16 cellular contexts compared by ENCODE assay signal in the genomic region with DNA sequence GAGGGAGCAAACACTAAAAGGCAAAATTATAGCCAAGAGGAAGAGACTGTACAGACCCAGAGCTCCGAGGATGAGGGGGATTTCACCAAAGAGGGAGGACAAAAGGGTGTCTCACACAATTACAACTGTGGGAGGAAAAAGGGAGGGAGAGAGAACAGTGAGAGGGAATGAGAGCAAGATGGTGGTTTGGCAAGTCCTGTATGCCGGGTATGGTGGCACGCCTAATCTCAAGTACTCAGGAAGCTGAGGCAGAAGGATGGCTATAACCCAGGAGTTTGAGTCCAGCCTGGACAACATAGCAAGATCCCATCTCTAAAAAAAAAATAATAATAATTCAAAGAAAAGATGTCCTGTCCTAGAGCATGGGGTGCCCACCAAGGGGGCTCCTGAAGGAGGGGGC.
"Had no signal": no experiment of that assay in that cellular context is flagged by ENCODE, and none has a peak within 500 bp of the region (broad histone marks: within the 10 kb centered on the region; RNA-seq: fewer than 3 reads in every experiment).

No MANE protein-coding gene starts in this region.

- H3K27ac Mint-ChIP-seq: activated CD4-positive, alpha-beta T cell treated with anti-CD3 and anti-CD28 coated beads, Interleukin-2, amount 10 ng/mL, durations not matched to agents 7 days and 5 days; activated T-cell treated with anti-CD3 and anti-CD28 coated beads, Interleukin-2, amount 50 U/mL, for 72 hours; stimulated activated memory B cell treated with anti-CD40 and anti-IgM and Interleukin-4, amounts not matched to agents 10 μg/mL and 1 μg/mL and 100 μg/mL, for 72 hours had no signal

- H3K36me3 ChIP-seq: ovary had no signal

- H3K27ac ChIP-seq: esophagus muscularis mucosa, ovary, tibial artery had no signal

- H3K9me3 Mint-ChIP-seq: activated CD4-positive, alpha-beta T cell treated with anti-CD3 and anti-CD28 coated beads, Interleukin-2, amount 10 ng/mL, durations not matched to agents 7 days and 5 days; activated T-cell treated with anti-CD3 and anti-CD28 coated beads, Interleukin-2, amount 50 U/mL, for 72 hours; neural crest cell; stimulated activated memory B cell treated with anti-CD40 and anti-IgM and Interleukin-4, amounts not matched to agents 10 μg/mL and 1 μg/mL and 100 μg/mL, for 72 hours had no signal

- H3K4me3 ChIP-seq: esophagus muscularis mucosa, ovary, tibial artery had no signal

- H3K4me3 Mint-ChIP-seq: activated CD4-positive, alpha-beta T cell treated with anti-CD3 and anti-CD28 coated beads, Interleukin-2, amount 10 ng/mL, durations not matched to agents 7 days and 5 days; activated T-cell treated with anti-CD3 and anti-CD28 coated beads, Interleukin-2, amount 50 U/mL, for 72 hours; neural crest cell; stimulated activated memory B cell treated with anti-CD40 and anti-IgM and Interleukin-4, amounts not matched to agents 10 μg/mL and 1 μg/mL and 100 μg/mL, for 72 hours had no signal

- ATAC-seq: activated T-cell treated with anti-CD3 and anti-CD28 coated beads, Interleukin-2, amount 50 U/mL, for 72 hours; stimulated activated memory B cell treated with anti-CD40 and anti-IgM and Interleukin-4, amounts not matched to agents 10 μg/mL and 1 μg/mL and 100 μg/mL, for 72 hours had no signal

- DNase-seq: activated CD4-positive, alpha-beta T cell treated with anti-CD3 and anti-CD28 coated beads, Interleukin-2, amount 10 ng/mL, durations not matched to agents 7 days and 5 days; activated CD4-positive, CD25-positive, alpha-beta regulatory T cell; activated CD8-positive, alpha-beta memory T cell treated with anti-CD3 and anti-CD28 coated beads, Interleukin-2, amount 50 U/mL, for 48 hours; activated gamma-delta T cell treated with Interleukin-2 at 50 U/mL for 16 hours; activated T-cell treated with anti-CD3 and anti-CD28 coated beads, Interleukin-2, amount 50 U/mL, for 72 hours; hippocampal formation; kidney; ovary; SIG-M5; stimulated activated CD4-positive, alpha-beta T cell treated with anti-CD3 and anti-CD28 coated beads, Interleukin-12 subunit alpha, Interleukin-12 subunit beta, amount 100 ng/mL, for 4 hours; stimulated activated CD4-positive, alpha-beta T cell treated with anti-CD3 and anti-CD28 coated beads, Interleukin-2, amount 100 ng/mL, for 24 hours; T-helper 2 cell; tibial artery had no signal

- H3K27me3 Mint-ChIP-seq: activated CD4-positive, alpha-beta T cell treated with anti-CD3 and anti-CD28 coated beads, Interleukin-2, amount 10 ng/mL, durations not matched to agents 7 days and 5 days; stimulated activated memory B cell treated with anti-CD40 and anti-IgM and Interleukin-4, amounts not matched to agents 10 μg/mL and 1 μg/mL and 100 μg/mL, for 72 hours had no signal

- H3K4me1 ChIP-seq: esophagus muscularis mucosa, tibial artery had no signal

- H3K9me3 ChIP-seq: esophagus muscularis mucosa, ovary, tibial artery had no signal

- H3K27me3 ChIP-seq: esophagus muscularis mucosa, ovary, tibial artery had no signal

- H3K4me1 Mint-ChIP-seq: activated CD4-positive, alpha-beta T cell treated with anti-CD3 and anti-CD28 coated beads, Interleukin-2, amount 10 ng/mL, durations not matched to agents 7 days and 5 days; neural crest cell; stimulated activated memory B cell treated with anti-CD40 and anti-IgM and Interleukin-4, amounts not matched to agents 10 μg/mL and 1 μg/mL and 100 μg/mL, for 72 hours had no signal
